Comparison of ENCODE assay signal across 1 cellular context in genomic region chr3:42590989-42591756, GRCh38.
TF ChIP-seq lines count a peak whose summit lies in the region.

No MANE protein-coding gene starts in this region.

TF ChIP-seq in HepG2, 621 proteins besides CTCF, POLR2A, EP300 and RAD21 (continued from another document and continues in another):
- TF ChIP-seq HMGXB3 (CRISPR knock-in tag; IDR thresholded peaks at IDR 0.05; ENCODE audit: borderline replicate concordance) (no peak), TOE1 (CRISPR knock-in tag; IDR thresholded peaks at IDR 0.05) (0 out of 2 replicates have a peak, but pooled peaks have one; percentile 2), MIER2 (CRISPR knock-in tag; IDR thresholded peaks at IDR 0.05) (no peak), SMARCC2 (IDR thresholded peaks at IDR 0.05) (no peak), ZNF513 (CRISPR knock-in tag; conservative IDR thresholded peaks at IDR 0.05) (0 out of 2 replicates have a peak, but pooled peaks have one; percentile 32), UBTF (CRISPR knock-in tag; IDR thresholded peaks at IDR 0.05) (0 out of 2 replicates have a peak, but pooled peaks have one; percentile 1), HES4 (CRISPR knock-in tag; IDR thresholded peaks at IDR 0.05; ENCODE audit: borderline replicate concordance) (peak; percentile 41; the same call in 1 of the 2 replicates), ZNF451 (CRISPR knock-in tag; IDR thresholded peaks at IDR 0.05) (no peak), ZNF549 (CRISPR knock-in tag; IDR thresholded peaks at IDR 0.05) (no peak), SRSF1 (optimal IDR thresholded peaks at IDR 0.05; ENCODE audit: low read depth, low read length) (no peak), PREB (CRISPR knock-in tag; IDR thresholded peaks at IDR 0.05) (no peak), ZNF280B (CRISPR knock-in tag; IDR thresholded peaks at IDR 0.05; ENCODE audit: borderline replicate concordance) (no peak), GATAD1 (CRISPR knock-in tag; IDR thresholded peaks at IDR 0.05) (no peak), TRIM22 (IDR thresholded peaks at IDR 0.05) (no peak), PHF21A (CRISPR knock-in tag; IDR thresholded peaks at IDR 0.05) (0 out of 2 replicates have a peak, but pooled peaks have one; percentile 4), SIN3A (IDR thresholded peaks at IDR 0.05; ENCODE audit: borderline replicate concordance, low read depth, low read length) (0 out of 2 replicates have a peak, but pooled peaks have one; percentile 11), ZNF788 (CRISPR knock-in tag; IDR thresholded peaks at IDR 0.05; ENCODE audit: borderline replicate concordance) (no peak), MATR3 (CRISPR knock-in tag; IDR thresholded peaks at IDR 0.05) (no peak), ZNF543 (CRISPR knock-in tag; IDR thresholded peaks at IDR 0.05) (0 out of 2 replicates have a peak, but pooled peaks have one; percentile 49), MZF1 (CRISPR knock-in tag; IDR thresholded peaks at IDR 0.05; ENCODE audit: borderline replicate concordance) (no peak), NCOR1 (IDR thresholded peaks at IDR 0.05; ENCODE audit: borderline replicate concordance, low read length) (0 out of 2 replicates have a peak, but pooled peaks have one; percentile 3), ZNF18 (CRISPR knock-in tag; IDR thresholded peaks at IDR 0.05; ENCODE audit: insufficient replicate concordance) (no peak), ZNF574 (CRISPR knock-in tag; IDR thresholded peaks at IDR 0.05) (no peak), CHD2 (IDR thresholded peaks at IDR 0.05; ENCODE audit: low read depth, low read length) (no peak), ZBTB34 (CRISPR knock-in tag; IDR thresholded peaks at IDR 0.05) (no peak), ARHGAP35 (CRISPR knock-in tag; IDR thresholded peaks at IDR 0.05; ENCODE audit: borderline replicate concordance) (no peak), ZNF282 (IDR thresholded peaks at IDR 0.05; ENCODE audit: partially characterized antibody) (no peak), GZF1 (CRISPR knock-in tag; IDR thresholded peaks at IDR 0.05) (0 out of 2 replicates have a peak, but pooled peaks have one; percentile 37), KDM4B (CRISPR knock-in tag; IDR thresholded peaks at IDR 0.05) (no peak), CEBPZ (IDR thresholded peaks at IDR 0.05; ENCODE audit: low read length) (no peak)
